Comparison of ENCODE assay signal across 21 cellular contexts in genomic region chr7:83414947-83415346, GRCh38.
"Had no signal": no experiment of that assay in that cellular context is flagged by ENCODE, and none has a peak within 500 bp of the region (broad histone marks: within the 10 kb centered on the region; RNA-seq: fewer than 3 reads in every experiment).

No MANE protein-coding gene starts in this region.

- H3K4me3 ChIP-seq: MG63 had no signal

- ATAC-seq: Panc1, PC-3, T-cell had no signal

- H3K4me3 Mint-ChIP-seq: T-cell; T-helper 1 cell treated with Interleukin-12 subunit alpha and Interleukin-12 subunit beta and Interleukin-4 antibody, amounts not matched to agents 30 μg/mL and 1 μg/mL, for 36 hours had no signal

- DNase-seq: Karpas-422; KG1; MG63; NCI-H1092; NCI-H1105 treated with DMSO at 0.1 percent for 48 hours; NCI-H1436 treated with DMSO at 0.1 percent for 48 hours; NCI-H1694; NCI-H187 treated with DMSO at 0.1 percent for 48 hours; NCI-H2029 treated with DMSO at 0.1 percent for 48 hours; NCI-H2171 treated with DMSO at 0.1 percent for 48 hours; NCI-H524; NCI-H526 treated with DMSO at 0.1 percent for 48 hours; NCI-H748 treated with DMSO at 0.1 percent for 48 hours; NK-92 treated with Interleukin-12 subunit alpha and Interleukin-12 subunit beta, amount 100 ng/mL, for 24 hours; PC-3; SHP77; SW 1271; T-cell had no signal

- H3K9me3 Mint-ChIP-seq: T-helper 1 cell treated with Interleukin-12 subunit alpha and Interleukin-12 subunit beta and Interleukin-4 antibody, amounts not matched to agents 30 μg/mL and 1 μg/mL, for 36 hours had no signal

- H3K4me1 Mint-ChIP-seq: T-cell had no signal

- H3K27ac ChIP-seq: RWPE1 had no signal

- H3K27ac Mint-ChIP-seq: T-cell; T-helper 1 cell treated with Interleukin-12 subunit alpha and Interleukin-12 subunit beta and Interleukin-4 antibody, amounts not matched to agents 30 μg/mL and 1 μg/mL, for 36 hours had no signal

- H3K9me3 ChIP-seq: MG63 had no signal

- H3K27me3 Mint-ChIP-seq: T-cell had no signal

- H3K36me3 ChIP-seq: MG63 had no signal

- H3K27me3 ChIP-seq: MG63 had no signal

- H3K36me3 Mint-ChIP-seq: T-cell had no signal
